Comparison of ENCODE assay signal across 9 cellular contexts in the genomic region with DNA sequence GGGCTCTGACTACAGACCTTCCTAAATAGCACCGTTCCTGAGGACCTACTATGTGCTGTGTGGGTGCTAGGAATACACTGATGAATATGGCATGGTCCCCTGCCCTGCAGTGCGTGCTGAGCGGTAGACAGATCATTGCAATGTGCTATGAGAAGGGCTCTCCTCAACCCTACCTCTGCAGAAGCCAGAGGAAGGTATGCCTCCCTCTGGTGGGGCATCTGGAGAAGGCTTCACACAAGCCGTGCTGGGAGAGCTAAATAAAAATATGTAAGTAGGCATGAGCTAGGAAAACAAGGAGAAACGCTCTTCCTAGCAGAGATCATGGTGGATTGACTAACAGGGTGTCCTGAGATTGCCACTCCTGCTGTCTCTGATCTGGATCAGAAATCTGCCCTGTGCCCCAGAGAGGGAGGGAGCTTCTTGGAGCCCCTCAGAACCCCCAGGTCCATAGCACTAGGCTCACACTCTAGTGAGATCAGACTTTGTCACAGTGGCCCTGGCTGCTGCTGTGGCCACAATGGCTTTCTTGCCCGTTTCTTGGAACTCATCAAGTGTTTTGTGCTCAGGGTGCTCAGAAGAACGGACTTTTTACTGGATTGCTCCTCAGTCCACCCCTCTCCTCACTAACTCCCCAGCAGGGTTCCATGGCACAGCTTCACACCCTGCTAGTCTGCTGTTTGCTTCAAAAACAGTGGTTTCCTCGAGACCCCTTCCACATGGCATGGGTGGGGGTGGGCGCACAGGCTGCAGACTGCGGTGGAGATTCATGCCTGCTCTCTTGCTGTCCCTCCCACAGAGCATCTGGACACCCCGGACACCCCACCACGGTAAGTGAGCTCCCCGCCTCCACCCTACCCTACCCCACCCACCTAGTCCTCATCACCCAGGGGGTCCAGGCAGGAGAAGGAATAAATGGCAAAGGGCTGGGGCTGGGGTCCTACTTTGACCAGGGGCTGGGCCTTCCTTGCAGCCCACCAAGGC.
DNase-seq lines count a peak whose midpoint lies in the region; ATAC-seq lines count a peak whose summit lies in the region.
"Had no signal": no experiment of that assay in that cellular context is flagged by ENCODE, and none has a peak within 500 bp of the region (broad histone marks: within the 10 kb centered on the region; RNA-seq: fewer than 3 reads in every experiment).

No MANE protein-coding gene starts in this region.

- peak; percentile 50 for ATAC-seq in GM19395 (IDR thresholded peaks at IDR 0.05; ENCODE audit: unreplicated experiment)

- DNase-seq in COR-L47 (lab: John Stamatoyannopoulos, UW), result peak; percentile 48
- DNase-seq in NCI-H2227 treated with DMSO at 0.1 percent for 48 hours (lab: John Stamatoyannopoulos, UW), result peak; percentile 26
- peak; percentile 38 for DNase-seq in brain pericyte (ENCODE audit: low read depth, low spot score)
- peak; percentile 74 for DNase-seq in left kidney (ENCODE audit: low read depth, low spot score)
- DNase-seq in NCI-H446 treated with DMSO at 0.1 percent for 48 hours (lab: John Stamatoyannopoulos, UW), result no peak
- no peak for DNase-seq in activated effector memory CD4-positive, alpha-beta T cell treated with Interleukin-2 at 50 U/mL for 16 hours
- DNase-seq in activated naive CD4-positive, alpha-beta T cell treated with anti-CD3 and anti-CD28 coated beads, Interleukin-2, amount 50 U/mL, for 16 hours, result no peak
- DNase-seq: naive B cell had no signal

Comparison
In these comparisons a context has a peak if more than half of its experiments do, and no peak if none do; other contexts are left out.
1. DNase-seq: peak in COR-L47 (single experiment), NCI-H2227 treated with DMSO at 0.1 percent for 48 hours (single experiment), brain pericyte (single experiment) and left kidney (single experiment); none in NCI-H446 treated with DMSO at 0.1 percent for 48 hours (single experiment), activated effector memory CD4-positive, alpha-beta T cell treated with Interleukin-2 at 50 U/mL for 16 hours (single experiment) and activated naive CD4-positive, alpha-beta T cell treated with anti-CD3 and anti-CD28 coated beads, Interleukin-2, amount 50 U/mL, for 16 hours (single experiment).